25 cellular contexts compared by ENCODE assay signal in genomic region chr9:6461619-6462018, GRCh38.
"Had no signal": no experiment of that assay in that cellular context is flagged by ENCODE, and none has a peak within 500 bp of the region (broad histone marks: within the 10 kb centered on the region; RNA-seq: fewer than 3 reads in every experiment).

No MANE protein-coding gene starts in this region.

- H3K79me2 ChIP-seq: parathyroid adenoma had no signal

- ATAC-seq: natural killer cell; psoas muscle; right cardiac atrium; sciatic nerve; stimulated activated effector memory CD8-positive, alpha-beta T cell treated with anti-CD3 and anti-CD28 coated beads, Interleukin-12 subunit alpha, Interleukin-12 subunit beta, amount 100 ng/mL, for 72 hours; stimulated activated naive B cell treated with anti-CD40 and anti-IgM and Interleukin-4, amounts not matched to agents 10 μg/mL and 1 μg/mL and 100 μg/mL, for 72 hours had no signal

- H3K9me3 ChIP-seq: ovary, psoas muscle, stomach, thoracic aorta, thyroid gland, tibial nerve, upper lobe of left lung, vagina had no signal

- H3K4me3 ChIP-seq: neural progenitor cell, ovary, psoas muscle, skin epidermis, stomach, thoracic aorta, thyroid gland, tibial nerve, upper lobe of left lung, vagina had no signal

- H2AFZ ChIP-seq: neural progenitor cell, parathyroid adenoma had no signal

- H3K27ac ChIP-seq: neural progenitor cell, ovary, parathyroid adenoma, psoas muscle, skin epidermis, stomach, thoracic aorta, thyroid gland, tibial nerve, upper lobe of left lung, vagina had no signal

- FAIRE-seq: urothelium cell line had no signal

- H3K36me3 ChIP-seq: ovary, thoracic aorta, thyroid gland had no signal

- H3K4me1 ChIP-seq: neural progenitor cell, parathyroid adenoma, psoas muscle, stomach, thyroid gland, upper lobe of left lung had no signal

- H3K9ac ChIP-seq: neural progenitor cell, parathyroid adenoma had no signal

- H3K4me2 ChIP-seq: neural progenitor cell had no signal

- H3K27me3 ChIP-seq: neural progenitor cell, ovary, stomach, thyroid gland, tibial nerve, upper lobe of left lung, vagina had no signal

- DNase-seq: natural killer cell; occipital lobe; ovary; posterior cingulate gyrus; psoas muscle; right cardiac atrium; stimulated activated CD4-positive, alpha-beta T cell treated with anti-CD3 and anti-CD28 coated beads, Interleukin-15, amount 100 ng/mL, for 24 hours; stimulated activated CD4-positive, alpha-beta T cell treated with anti-CD3 and anti-CD28 coated beads, Interleukin-2, amount 100 ng/mL, for 24 hours; stimulated activated CD4-positive, alpha-beta T cell treated with anti-CD3 and anti-CD28 coated beads, Interleukin-2, amount 100 ng/mL, for 48 hours; stimulated activated CD4-positive, alpha-beta T cell treated with anti-CD3 and anti-CD28 coated beads, Interleukin-4, amount 100 ng/mL, for 24 hours; stimulated activated naive B cell treated with anti-CD40 and anti-IgM and Interleukin-4, amounts not matched to agents 10 μg/mL and 1 μg/mL and 100 μg/mL, for 72 hours; stimulated activated naive CD4-positive, alpha-beta T cell treated with Interleukin-2 at 50 U/mL for 16 hours; stomach; thyroid gland; trophoblast cell; upper lobe of left lung had no signal
